ENCODE assay signal across 1 cellular context in the genomic region with DNA sequence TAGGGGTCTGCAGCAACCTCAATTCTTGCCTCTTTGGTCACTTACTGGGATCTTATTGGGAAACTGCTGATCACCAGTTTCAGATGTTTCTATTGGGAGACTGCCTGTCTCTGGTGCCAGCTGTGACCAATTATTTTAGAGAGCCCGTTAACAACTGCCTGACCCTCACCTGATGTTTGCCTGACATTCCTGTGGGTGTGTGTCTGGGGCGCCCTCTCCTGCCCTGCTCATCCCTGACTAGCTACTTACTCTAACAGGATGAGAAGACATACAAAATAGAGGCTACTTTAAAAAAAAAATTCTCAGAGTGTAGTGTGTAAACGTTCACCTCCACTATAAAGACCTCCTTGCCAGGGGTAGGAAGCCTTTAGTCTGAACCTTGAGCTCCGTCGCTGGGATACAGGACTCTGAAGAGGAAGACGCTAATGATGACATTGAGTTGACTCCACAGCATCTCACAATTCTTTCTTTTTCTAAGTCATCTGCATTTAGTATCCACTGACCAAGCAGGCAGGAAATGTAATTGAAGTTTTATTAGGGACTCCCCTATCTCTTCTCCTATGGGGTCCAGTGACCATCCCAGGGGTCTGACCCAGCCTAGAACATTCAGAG.
TF ChIP-seq lines count a peak whose summit lies in the region.

No MANE protein-coding gene starts in this region.

TF ChIP-seq in K562, 482 proteins besides CTCF, POLR2A, EP300 and RAD21:
- TF ChIP-seq, protein P1, sequence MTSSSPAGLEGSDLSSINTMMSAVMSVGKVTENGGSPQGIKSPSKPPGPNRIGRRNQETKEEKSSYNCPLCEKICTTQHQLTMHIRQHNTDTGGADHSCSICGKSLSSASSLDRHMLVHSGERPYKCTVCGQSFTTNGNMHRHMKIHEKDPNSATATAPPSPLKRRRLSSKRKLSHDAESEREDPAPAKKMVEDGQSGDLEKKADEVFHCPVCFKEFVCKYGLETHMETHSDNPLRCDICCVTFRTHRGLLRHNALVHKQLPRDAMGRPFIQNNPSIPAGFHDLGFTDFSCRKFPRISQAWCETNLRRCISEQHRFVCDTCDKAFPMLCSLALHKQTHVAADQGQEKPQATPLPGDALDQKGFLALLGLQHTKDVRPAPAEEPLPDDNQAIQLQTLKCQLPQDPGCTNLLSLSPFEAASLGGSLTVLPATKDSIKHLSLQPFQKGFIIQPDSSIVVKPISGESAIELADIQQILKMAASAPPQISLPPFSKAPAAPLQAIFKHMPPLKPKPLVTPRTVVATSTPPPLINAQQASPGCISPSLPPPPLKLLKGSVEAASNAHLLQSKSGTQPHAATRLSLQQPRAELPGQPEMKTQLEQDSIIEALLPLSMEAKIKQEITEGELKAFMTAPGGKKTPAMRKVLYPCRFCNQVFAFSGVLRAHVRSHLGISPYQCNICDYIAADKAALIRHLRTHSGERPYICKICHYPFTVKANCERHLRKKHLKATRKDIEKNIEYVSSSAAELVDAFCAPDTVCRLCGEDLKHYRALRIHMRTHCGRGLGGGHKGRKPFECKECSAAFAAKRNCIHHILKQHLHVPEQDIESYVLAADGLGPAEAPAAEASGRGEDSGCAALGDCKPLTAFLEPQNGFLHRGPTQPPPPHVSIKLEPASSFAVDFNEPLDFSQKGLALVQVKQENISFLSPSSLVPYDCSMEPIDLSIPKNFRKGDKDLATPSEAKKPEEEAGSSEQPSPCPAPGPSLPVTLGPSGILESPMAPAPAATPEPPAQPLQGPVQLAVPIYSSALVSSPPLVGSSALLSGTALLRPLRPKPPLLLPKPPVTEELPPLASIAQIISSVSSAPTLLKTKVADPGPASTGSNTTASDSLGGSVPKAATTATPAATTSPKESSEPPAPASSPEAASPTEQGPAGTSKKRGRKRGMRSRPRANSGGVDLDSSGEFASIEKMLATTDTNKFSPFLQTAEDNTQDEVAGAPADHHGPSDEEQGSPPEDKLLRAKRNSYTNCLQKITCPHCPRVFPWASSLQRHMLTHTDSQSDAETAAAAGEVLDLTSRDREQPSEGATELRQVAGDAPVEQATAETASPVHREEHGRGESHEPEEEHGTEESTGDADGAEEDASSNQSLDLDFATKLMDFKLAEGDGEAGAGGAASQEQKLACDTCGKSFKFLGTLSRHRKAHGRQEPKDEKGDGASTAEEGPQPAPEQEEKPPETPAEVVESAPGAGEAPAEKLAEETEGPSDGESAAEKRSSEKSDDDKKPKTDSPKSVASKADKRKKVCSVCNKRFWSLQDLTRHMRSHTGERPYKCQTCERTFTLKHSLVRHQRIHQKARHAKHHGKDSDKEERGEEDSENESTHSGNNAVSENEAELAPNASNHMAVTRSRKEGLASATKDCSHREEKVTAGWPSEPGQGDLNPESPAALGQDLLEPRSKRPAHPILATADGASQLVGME (CRISPR knock-in tag; IDR thresholded peaks at IDR 0.05) = no peak
- TF ChIP-seq ZNF134 (CRISPR knock-in tag; conservative IDR thresholded peaks at IDR 0.05) (no peak), HNRNPL (IDR thresholded peaks at IDR 0.05; ENCODE audit: low read depth, low read length) (no peak), TFAM (CRISPR knock-in tag; conservative IDR thresholded peaks at IDR 0.05) (no peak), DMBX1 (CRISPR knock-in tag; IDR thresholded peaks at IDR 0.05; ENCODE audit: borderline replicate concordance) (no peak), ZNF23 (CRISPR knock-in tag; IDR thresholded peaks at IDR 0.05) (no peak), MAZ (CRISPR knock-in tag; conservative IDR thresholded peaks at IDR 0.05 in 1 of 2, IDR thresholded peaks at IDR 0.05 in 1 of 2) (no peak), KDM1A (IDR thresholded peaks at IDR 0.05) (no peak), ZNF766 (CRISPR knock-in tag; conservative IDR thresholded peaks at IDR 0.05) (no peak), RUNX1 (IDR thresholded peaks at IDR 0.05; ENCODE audit: low read depth) (no peak), ZNF584 (CRISPR knock-in tag; IDR thresholded peaks at IDR 0.05; ENCODE audit: low read depth) (no peak), ZKSCAN8 (CRISPR knock-in tag; IDR thresholded peaks at IDR 0.05) (no peak), BHLHE40 (IDR thresholded peaks at IDR 0.05; ENCODE audit: low read length) (no peak), TEAD1 (CRISPR knock-in tag; IDR thresholded peaks at IDR 0.05) (no peak), ZNF561 (CRISPR knock-in tag; conservative IDR thresholded peaks at IDR 0.05) (no peak)
- TF ChIP-seq, protein P2, sequence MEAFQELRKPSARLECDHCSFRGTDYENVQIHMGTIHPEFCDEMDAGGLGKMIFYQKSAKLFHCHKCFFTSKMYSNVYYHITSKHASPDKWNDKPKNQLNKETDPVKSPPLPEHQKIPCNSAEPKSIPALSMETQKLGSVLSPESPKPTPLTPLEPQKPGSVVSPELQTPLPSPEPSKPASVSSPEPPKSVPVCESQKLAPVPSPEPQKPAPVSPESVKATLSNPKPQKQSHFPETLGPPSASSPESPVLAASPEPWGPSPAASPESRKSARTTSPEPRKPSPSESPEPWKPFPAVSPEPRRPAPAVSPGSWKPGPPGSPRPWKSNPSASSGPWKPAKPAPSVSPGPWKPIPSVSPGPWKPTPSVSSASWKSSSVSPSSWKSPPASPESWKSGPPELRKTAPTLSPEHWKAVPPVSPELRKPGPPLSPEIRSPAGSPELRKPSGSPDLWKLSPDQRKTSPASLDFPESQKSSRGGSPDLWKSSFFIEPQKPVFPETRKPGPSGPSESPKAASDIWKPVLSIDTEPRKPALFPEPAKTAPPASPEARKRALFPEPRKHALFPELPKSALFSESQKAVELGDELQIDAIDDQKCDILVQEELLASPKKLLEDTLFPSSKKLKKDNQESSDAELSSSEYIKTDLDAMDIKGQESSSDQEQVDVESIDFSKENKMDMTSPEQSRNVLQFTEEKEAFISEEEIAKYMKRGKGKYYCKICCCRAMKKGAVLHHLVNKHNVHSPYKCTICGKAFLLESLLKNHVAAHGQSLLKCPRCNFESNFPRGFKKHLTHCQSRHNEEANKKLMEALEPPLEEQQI (IDR thresholded peaks at IDR 0.05) = no peak
TF ChIP-seq in K562: peak in this region for 0.
